8 cellular contexts compared by ENCODE assay signal in genomic region chr12:50220357-50221061, GRCh38. TPM values are rescaled to one million over a fixed set of nuclear protein-coding genes. Genes with fewer than 3 reads are reported as not detected.
DNase-seq lines count a peak whose midpoint lies in the region; ATAC-seq and TF ChIP-seq lines count a peak whose summit lies in the region.

No MANE protein-coding gene starts in this region.

- H3K27me3 Mint-ChIP-seq in activated T-helper 2 cell treated with anti-CD3 and anti-CD28 coated beads, Interferon-gamma antibody, Interleukin-2, Interleukin-4, amounts not matched to agents 10 μg/mL and 5 μg/mL and 100 μg/mL, durations not matched to agents 14 hours and 24 hours and 36 hours (ENCODE audit: low read depth) = no peaks in the 10 kb centered on the region
- no peaks in the 10 kb centered on the region for H3K27me3 Mint-ChIP-seq in progenitor cell of endocrine pancreas

- H3K56ac ChIP-seq in IMR-90 (ENCODE audit: extremely low read depth, insufficient read depth, low read length) = peak overlapping the region; percentile 98

- H3K4me1 ChIP-seq in ACC112 (ENCODE audit: control insufficient read depth, insufficient read depth, low read length, unreplicated experiment) (peaks cover 41% of the 10 kb centered on the region), IMR-90 (ENCODE audit: control insufficient read depth, insufficient read depth, low read length) (peaks cover 14% of the 10 kb centered on the region), right atrium auricular region (peaks cover 0 to 43% of the 10 kb centered on the region in 2 donors)

- TF ChIP-seq CTCF in IMR-90 (conservative IDR thresholded peaks at IDR 0.05; ENCODE audit: low read depth, low read length) = no peak
- TF ChIP-seq CTCF in right atrium auricular region (IDR thresholded peaks at IDR 0.05) = no peak
- no peak for TF ChIP-seq CTCF in progenitor cell of endocrine pancreas (IDR thresholded peaks at IDR 0.05; ENCODE audit: unreplicated experiment)

- CTCF ChIA-PET in IMR-90 (lab: Yijun Ruan, JAX) = interaction anchor here (0.6 to 1.8 kb wide), 6 partner anchors 8 to 90 kb away, joined by 3 to 6 read pairs (median 3); no protein-coding TSS in a partner anchor

- H3K27ac Mint-ChIP-seq in activated T-helper 2 cell treated with anti-CD3 and anti-CD28 coated beads, Interferon-gamma antibody, Interleukin-2, Interleukin-4, amounts not matched to agents 10 μg/mL and 5 μg/mL and 100 μg/mL, durations not matched to agents 14 hours and 24 hours and 36 hours = no peak overlapping the region
- no peak overlapping the region for H3K27ac Mint-ChIP-seq in stimulated activated effector memory CD8-positive, alpha-beta T cell treated with anti-CD3 and anti-CD28 coated beads, Interleukin-12 subunit alpha, Interleukin-12 subunit beta, amount 100 ng/mL, for 72 hours
- no peak overlapping the region for H3K27ac Mint-ChIP-seq in progenitor cell of endocrine pancreas

- peaks cover 44% of the 10 kb centered on the region for H3K36me3 Mint-ChIP-seq in activated T-helper 2 cell treated with anti-CD3 and anti-CD28 coated beads, Interferon-gamma antibody, Interleukin-2, Interleukin-4, amounts not matched to agents 10 μg/mL and 5 μg/mL and 100 μg/mL, durations not matched to agents 14 hours and 24 hours and 36 hours (ENCODE audit: low read depth)
- peaks cover 40% of the 10 kb centered on the region for H3K36me3 Mint-ChIP-seq in stimulated activated effector memory CD8-positive, alpha-beta T cell treated with anti-CD3 and anti-CD28 coated beads, Interleukin-12 subunit alpha, Interleukin-12 subunit beta, amount 100 ng/mL, for 72 hours
- peaks cover 10% of the 10 kb centered on the region for H3K36me3 Mint-ChIP-seq in progenitor cell of endocrine pancreas (ENCODE audit: insufficient read depth)

- peaks cover 38% of the 10 kb centered on the region for H3K4me1 Mint-ChIP-seq in activated T-helper 2 cell treated with anti-CD3 and anti-CD28 coated beads, Interferon-gamma antibody, Interleukin-2, Interleukin-4, amounts not matched to agents 10 μg/mL and 5 μg/mL and 100 μg/mL, durations not matched to agents 14 hours and 24 hours and 36 hours (ENCODE audit: low read depth)
- peaks cover 27% of the 10 kb centered on the region for H3K4me1 Mint-ChIP-seq in stimulated activated effector memory CD8-positive, alpha-beta T cell treated with anti-CD3 and anti-CD28 coated beads, Interleukin-12 subunit alpha, Interleukin-12 subunit beta, amount 100 ng/mL, for 72 hours
- H3K4me1 Mint-ChIP-seq in progenitor cell of endocrine pancreas (ENCODE audit: low read depth) = peaks cover 12% of the 10 kb centered on the region

- H4K20me1 ChIP-seq in IMR-90 (ENCODE audit: insufficient read depth, low read length) = peaks cover 22% of the 10 kb centered on the region

- peak overlapping the region; percentile 23; the same call in 1 of the 2 replicates for H2BK20ac ChIP-seq in IMR-90 (ENCODE audit: low read depth, low read length)

- H3K27me3 ChIP-seq in ACC112 (ENCODE audit: insufficient read depth, low read length) (no peaks in the 10 kb centered on the region), IMR-90 (ENCODE audit: control insufficient read depth, insufficient read depth, low read length) (no peaks in the 10 kb centered on the region), right atrium auricular region (no peaks in the 10 kb centered on the region)

- H2AK5ac ChIP-seq in IMR-90 (ENCODE audit: low read depth, low read length) = peak overlapping the region; percentile 65; the same call in 1 of the 2 replicates

- ATAC-seq in GM18520 (IDR thresholded peaks at IDR 0.05; ENCODE audit: unreplicated experiment) (peak; percentile 39), IMR-90 (ENCODE audit: low read depth) (peak; percentile 15)
- peak; percentile 97 for ATAC-seq in stimulated activated effector memory CD8-positive, alpha-beta T cell treated with anti-CD3 and anti-CD28 coated beads, Interleukin-12 subunit alpha, Interleukin-12 subunit beta, amount 100 ng/mL, for 72 hours

- H3K36me3 ChIP-seq in ACC112 (ENCODE audit: insufficient read depth, low read length) (peaks cover 7% of the 10 kb centered on the region; the same call in 1 of the 2 replicates), IMR-90 (ENCODE audit: control insufficient read depth, insufficient read depth, low read length) (peaks cover 19% of the 10 kb centered on the region), right atrium auricular region (no peaks in the 10 kb centered on the region)

- POLR2A ChIA-PET in IMR-90 (lab: Charles Lee; ENCODE audit: unreplicated experiment) = interaction anchor here (1.0 to 1.7 kb wide), 2 partner anchors 33 to 110 kb away, joined by 3 to 6 read pairs; no protein-coding TSS in a partner anchor

- H3K79me2 ChIP-seq in ACC112 (ENCODE audit: control insufficient read depth, insufficient read depth, low read length, unreplicated experiment) = peaks cover 62% of the 10 kb centered on the region

- H3K9me3 ChIP-seq in IMR-90 (ENCODE audit: control insufficient read depth, insufficient read depth, low read length) (no peaks in the 10 kb centered on the region), right atrium auricular region (no peaks in the 10 kb centered on the region)

- H2AFZ ChIP-seq in ACC112 (ENCODE audit: low read length, unreplicated experiment) (no peak overlapping the region), IMR-90 (replicated peaks; ENCODE audit: low read length, poor library complexity) (no peak overlapping the region)

- peak overlapping the region; percentile 88 for H4K5ac ChIP-seq in IMR-90 (ENCODE audit: low read depth, low read length)

- dilution Hi-C loops in IMR-90 (cut with HindIII; ENCODE audit: low sequenced_read_pairs, unreplicated experiment) = no loop called here

- H2BK15ac ChIP-seq in IMR-90 (ENCODE audit: low read depth, low read length) = peak overlapping the region; percentile 75; the same call in 2 of the 3 replicates

- H3K9me1 ChIP-seq in IMR-90 (ENCODE audit: insufficient read depth, low read length) = peaks cover 9% of the 10 kb centered on the region

- H3K27ac ChIP-seq in ACC112 (ENCODE audit: low read depth, low read length) = peak overlapping the region; percentile 94
- H3K27ac ChIP-seq in IMR-90 (ENCODE audit: insufficient read depth, low read length) = peak overlapping the region; percentile 88
- peak overlapping the region; percentile 64 to 87 for H3K27ac ChIP-seq in right atrium auricular region

- peak overlapping the region; percentile 99 for H3K4me3 ChIP-seq in ACC112 (ENCODE audit: low read depth, low read length)
- H3K4me3 ChIP-seq in IMR-90 (ENCODE audit: insufficient read depth, low read depth, low read length) = peak overlapping the region; percentile 75
- H3K4me3 ChIP-seq in right atrium auricular region = peak overlapping the region; percentile 32 to 39

- H3K4ac ChIP-seq in IMR-90 (ENCODE audit: low read depth, low read length) = peak overlapping the region; percentile 88

- peak overlapping the region; percentile 100 for H3K9ac ChIP-seq in IMR-90 (ENCODE audit: low read depth, low read length)

- peak overlapping the region; percentile 97 for H3K18ac ChIP-seq in IMR-90 (ENCODE audit: low read depth, low read length)

- peak overlapping the region; percentile 76 for H2BK120ac ChIP-seq in IMR-90 (ENCODE audit: low read depth, low read length)

- no peaks in the 10 kb centered on the region for H3K9me3 Mint-ChIP-seq in activated T-helper 2 cell treated with anti-CD3 and anti-CD28 coated beads, Interferon-gamma antibody, Interleukin-2, Interleukin-4, amounts not matched to agents 10 μg/mL and 5 μg/mL and 100 μg/mL, durations not matched to agents 14 hours and 24 hours and 36 hours
- no peaks in the 10 kb centered on the region for H3K9me3 Mint-ChIP-seq in stimulated activated effector memory CD8-positive, alpha-beta T cell treated with anti-CD3 and anti-CD28 coated beads, Interleukin-12 subunit alpha, Interleukin-12 subunit beta, amount 100 ng/mL, for 72 hours
- H3K9me3 Mint-ChIP-seq in progenitor cell of endocrine pancreas (ENCODE audit: low read depth) = no peaks in the 10 kb centered on the region

- peak overlapping the region; percentile 95 for H3K14ac ChIP-seq in IMR-90 (replicated peaks; ENCODE audit: low read depth, low read length)

- H4K8ac ChIP-seq in IMR-90 (ENCODE audit: low read depth in 2 of 2, low read length in 2 of 2) = peak overlapping the region; percentile 34 to 71

- DNase-seq in IMR-90 (peak; percentile 72), right atrium auricular region (ENCODE audit: low spot score) (no peak), NCI-H524 (lab: John Stamatoyannopoulos, UW) (no peak), progenitor cell of endocrine pancreas (ENCODE audit: low spot score, unreplicated experiment) (no peak)
- DNase-seq in activated T-helper 2 cell treated with anti-CD3 and anti-CD28 coated beads, Interferon-gamma antibody, Interleukin-2, Interleukin-4, amounts not matched to agents 10 μg/mL and 5 μg/mL and 100 μg/mL, durations not matched to agents 14 hours and 24 hours and 36 hours (ENCODE audit: low spot score) = peak; percentile 39
- DNase-seq in stimulated activated effector memory CD8-positive, alpha-beta T cell treated with anti-CD3 and anti-CD28 coated beads, Interleukin-12 subunit alpha, Interleukin-12 subunit beta, amount 100 ng/mL, for 72 hours (ENCODE audit: low spot score in 2 of 2) = peak; percentile 21 to 70

- TF ChIP-seq POLR2A in IMR-90 (IDR thresholded peaks at IDR 0.05; ENCODE audit: low read depth, low read length) = no peak

- WGBS in IMR-90 (ENCODE audit: extremely low coverage in 2 of 2, insufficient read length in 1 of 2), 2 experiments = no CpG with 5 or more reads among the region's 4 CpGs

- no TSS peak for BruUV-seq in IMR-90 (replicated peaks; lab: Mats Ljungman, UMichigan)

- H4K91ac ChIP-seq in IMR-90 (ENCODE audit: insufficient read depth, low read depth, low read length) = peak overlapping the region; percentile 88

- H3K79me1 ChIP-seq in IMR-90 (ENCODE audit: low read depth in 1 of 2, low read length in 2 of 2) = peaks cover 0 to 29% of the 10 kb centered on the region in 2 experiments; a peak in 2 of 4 replicates

- H2AK9ac ChIP-seq in IMR-90 (replicated peaks; ENCODE audit: low read depth, low read length, poor library complexity) = no peak overlapping the region

- intact Hi-C loops in IMR-90 (cut with micrococcal nuclease) = loop anchor here (1.0 to 5.0 kb wide), 2 partner anchors 63 to 182 kb away; partner anchors contain the start of genes LARP4 and LIMA1
- intact Hi-C loops in activated T-helper 2 cell treated with anti-CD3 and anti-CD28 coated beads, Interferon-gamma antibody, Interleukin-2, Interleukin-4, amounts not matched to agents 10 μg/mL and 5 μg/mL and 100 μg/mL, durations not matched to agents 14 hours and 24 hours and 36 hours (cut with micrococcal nuclease) = loop anchor here (1.0 to 5.0 kb wide), 3 partner anchors 33 to 182 kb away; partner anchors contain the start of genes LARP4 and LIMA1

- TF ChIP-seq RAD21 in IMR-90 (IDR thresholded peaks at IDR 0.05; ENCODE audit: low read length) = 0 out of 2 replicates have a peak, but pooled peaks have one; percentile 12

- in situ Hi-C loops in IMR-90 (cut with MboI; ENCODE audit: low sequenced_read_pairs) = no loop called here

- no peak overlapping the region for H3K4me3 Mint-ChIP-seq in activated T-helper 2 cell treated with anti-CD3 and anti-CD28 coated beads, Interferon-gamma antibody, Interleukin-2, Interleukin-4, amounts not matched to agents 10 μg/mL and 5 μg/mL and 100 μg/mL, durations not matched to agents 14 hours and 24 hours and 36 hours (ENCODE audit: low read depth)
- no peak overlapping the region for H3K4me3 Mint-ChIP-seq in stimulated activated effector memory CD8-positive, alpha-beta T cell treated with anti-CD3 and anti-CD28 coated beads, Interleukin-12 subunit alpha, Interleukin-12 subunit beta, amount 100 ng/mL, for 72 hours
- H3K4me3 Mint-ChIP-seq in progenitor cell of endocrine pancreas (ENCODE audit: low read depth) = no peak overlapping the region

- H2BK5ac ChIP-seq in IMR-90 (ENCODE audit: low read depth, low read length, poor library complexity, severe bottlenecking) = peak overlapping the region; percentile 98

- peak overlapping the region; percentile 78 for H3K23ac ChIP-seq in IMR-90 (ENCODE audit: low read depth, low read length)

- peak overlapping the region; percentile 93 for H3K4me2 ChIP-seq in IMR-90 (ENCODE audit: low read depth, low read length)

RNA-seq across cellular contexts. Expression of gene CERS5, which starts 53.3 kb away (rescaled TPM):
- total RNA-seq in IMR-90 (2012; rRNA removed) (40.3 and 47.5 TPM in 2 replicates), right atrium auricular region (10 to 100 TPM in 1 of 2 donors, 1 to 10 TPM in 1; 6.7 to 11.2 TPM), progenitor cell of endocrine pancreas (66.5 and 69.1 TPM in 2 replicates)
- polyA plus RNA-seq in IMR-90 (2012; rRNA removed) = 58.7 and 60.3 TPM in 2 replicates
- 23.0 and 33.3 TPM in 2 replicates for polyA plus RNA-seq in IMR-90 (2012; cell fraction: cytosol; rRNA removed)
- 45.5 and 156 TPM in 2 replicates for polyA plus RNA-seq in IMR-90 (2012; cell fraction: nucleus; rRNA removed; ENCODE audit: low replicate concordance)
- total RNA-seq in activated T-helper 2 cell treated with anti-CD3 and anti-CD28 coated beads, Interferon-gamma antibody, Interleukin-2, Interleukin-4, amounts not matched to agents 10 μg/mL and 5 μg/mL and 100 μg/mL, durations not matched to agents 14 hours and 24 hours and 36 hours = 114 and 115 TPM in 2 replicates

Comparison
In these comparisons a context has a peak if more than half of its experiments do, and no peak if none do; other contexts are left out.
1. H3K4me3 ChIP-seq: peak in every context shown above with its lines; median percentile 99 in ACC112; 75 in IMR-90; 36 in right atrium auricular region.
2. ATAC-seq: peak in every context shown above with its lines; median percentile 97 in stimulated activated effector memory CD8-positive, alpha-beta T cell treated with anti-CD3 and anti-CD28 coated beads, Interleukin-12 subunit alpha, Interleukin-12 subunit beta, amount 100 ng/mL, for 72 hours; 39 in GM18520; 15 in IMR-90.
3. DNase-seq: peak in IMR-90 (single experiment), activated T-helper 2 cell treated with anti-CD3 and anti-CD28 coated beads, Interferon-gamma antibody, Interleukin-2, Interleukin-4, amounts not matched to agents 10 μg/mL and 5 μg/mL and 100 μg/mL, durations not matched to agents 14 hours and 24 hours and 36 hours (single experiment) and stimulated activated effector memory CD8-positive, alpha-beta T cell treated with anti-CD3 and anti-CD28 coated beads, Interleukin-12 subunit alpha, Interleukin-12 subunit beta, amount 100 ng/mL, for 72 hours (2 of 2); none in right atrium auricular region (single experiment), NCI-H524 (0 of 2) and progenitor cell of endocrine pancreas (single experiment).
4. Peak in every context shown above with its lines, with median percentiles within 50 percentile points of each other: H3K27ac ChIP-seq.